In genomic region chr18:24366328-24366727, GRCh38 we compare ENCODE assay signal across 37 cellular contexts. TPM values are rescaled to one million over a fixed set of nuclear protein-coding genes. Genes with fewer than 3 reads are reported as not detected.
A peak's percentile ranks its signal among the peaks of the same experiment; 100 is the strongest.
DNase-seq lines count a peak whose midpoint lies in the region; ATAC-seq, FAIRE-seq and TF ChIP-seq lines count a peak whose summit lies in the region.
"Had no signal": no experiment of that assay in that cellular context is flagged by ENCODE, and none has a peak within 500 bp of the region (broad histone marks: within the 10 kb centered on the region; RNA-seq: fewer than 3 reads in every experiment).

No MANE protein-coding gene starts in this region.

- no peak for TF ChIP-seq EP300 in HepG2 (IDR thresholded peaks at IDR 0.05; ENCODE audit: low read depth in 2 of 2, low read length in 2 of 2)
- TF ChIP-seq EP300 in HepG2 (CRISPR knock-in tag; IDR thresholded peaks at IDR 0.05; ENCODE audit: borderline replicate concordance), result no peak
- no peak for TF ChIP-seq EP300 in K562 (IDR thresholded peaks at IDR 0.05; ENCODE audit: low read length)

- intact Hi-C loops in HepG2 (cut with micrococcal nuclease; ENCODE audit: unreplicated experiment) (no loop called here), right lobe of liver (cut with DNase I) (no loop called here), K562 (cut with micrococcal nuclease) (no loop called here), spleen (cut with DNase I; ENCODE audit: low total_unique reads) (no loop called here)

- FAIRE-seq in HepG2 (lab: Jason Lieb, UNC) (no peak), K562 (lab: Jason Lieb, UNC) (no peak)
- FAIRE-seq: A204.1, A549, D721Med had no signal

- H3K4me2 ChIP-seq in HepG2 (ENCODE audit: low read depth, low read length) (no peak overlapping the region), K562 (ENCODE audit: insufficient read depth, low read length) (no peak overlapping the region)
- H3K4me2 ChIP-seq: A549; BLaER1; BLaER1 treated with 17β-estradiol and CSF1 and Interleukin-3, amounts not matched to agents 10 nM and 100 nM had no signal

- no peaks in the 10 kb centered on the region for H3K27me3 Mint-ChIP-seq in osteocyte (ENCODE audit: unreplicated experiment)
- H3K27me3 Mint-ChIP-seq in type B pancreatic cell, result no peaks in the 10 kb centered on the region
- H3K27me3 Mint-ChIP-seq: CD4-positive, alpha-beta memory T cell; CD4-positive, alpha-beta T cell had no signal

- no peak overlapping the region for H3K9ac ChIP-seq in HepG2 (ENCODE audit: insufficient read depth, low read depth, low read length)
- no peak overlapping the region for H3K9ac ChIP-seq in K562 (ENCODE audit: insufficient read depth in 1 of 2, low read depth in 2 of 2, low read length in 2 of 2)
- H3K9ac ChIP-seq: BLaER1; BLaER1 treated with 17β-estradiol and CSF1 and Interleukin-3, amounts not matched to agents 10 nM and 100 nM had no signal

- no peak overlapping the region for H3K27ac Mint-ChIP-seq in osteocyte (ENCODE audit: unreplicated experiment)
- H3K27ac Mint-ChIP-seq in type B pancreatic cell, result no peak overlapping the region
- H3K27ac Mint-ChIP-seq: B cell; CD14-positive monocyte; CD4-positive, alpha-beta T cell; CD4-positive, CD25-positive, alpha-beta regulatory T cell; CD8-positive, alpha-beta memory T cell; CD8-positive, alpha-beta T cell had no signal

- POLR2A ChIA-PET in HepG2 (lab: Yijun Ruan, JAX) (no interaction called here), K562 (lab: Yijun Ruan, JAX) (no interaction called here)

- H3K79me2 ChIP-seq in HepG2 (ENCODE audit: insufficient read depth, low read length), result no peaks in the 10 kb centered on the region
- no peaks in the 10 kb centered on the region for H3K79me2 ChIP-seq in K562 (ENCODE audit: control insufficient read depth, insufficient read depth, low read length)

- no peaks in the 10 kb centered on the region for H3K36me3 ChIP-seq in HepG2 (replicated peaks in 1 of 2; ENCODE audit: control insufficient read depth in 1 of 2, insufficient read depth in 2 of 2, low read length in 2 of 2)
- H3K36me3 ChIP-seq in right lobe of liver, result no peaks in the 10 kb centered on the region
- no peaks in the 10 kb centered on the region for H3K36me3 ChIP-seq in K562 (ENCODE audit: control insufficient read depth, insufficient read depth, low read length)
- peaks cover 0 to 32% (median 0%) of the 10 kb centered on the region in 6 donors for H3K36me3 ChIP-seq in spleen
- H3K36me3 ChIP-seq: BE2C had no signal

- H3K36me3 Mint-ChIP-seq in osteocyte (ENCODE audit: unreplicated experiment) (peaks cover 16% of the 10 kb centered on the region), type B pancreatic cell (peaks cover 36% of the 10 kb centered on the region)
- H3K36me3 Mint-ChIP-seq: CD4-positive, CD25-positive, alpha-beta regulatory T cell; CD8-positive, alpha-beta T cell had no signal

- CTCF ChIA-PET in HepG2 (lab: Yijun Ruan, JAX; ENCODE audit: low intra/inter-chr PET ratio, low total read pairs) (no interaction called here), K562 (lab: Yijun Ruan, JAX; ENCODE audit: low intra/inter-chr PET ratio) (no interaction called here)

- no peak overlapping the region for H2AFZ ChIP-seq in HepG2 (ENCODE audit: low read length)
- no peak overlapping the region for H2AFZ ChIP-seq in K562 (ENCODE audit: low read depth, low read length)

- H4K20me1 ChIP-seq in HepG2 (ENCODE audit: insufficient read depth, low read length), result no peaks in the 10 kb centered on the region
- no peaks in the 10 kb centered on the region for H4K20me1 ChIP-seq in K562 (replicated peaks; ENCODE audit: control insufficient read depth, insufficient read depth, low read length)

- in situ Hi-C loops in HepG2 (cut with HindIII; ENCODE audit: extremely low pct_ligation_motif_present, low pct_unique_long_range_greater_than_20kb) (loop anchor here (10.0 to 25.0 kb wide), 2 partner anchors 118 to 371 kb away; no protein-coding TSS in a partner anchor), K562 (cut with MboI) (no loop called here)

- H3K9me1 ChIP-seq in K562 (ENCODE audit: control insufficient read depth, insufficient read depth, low read length), result no peaks in the 10 kb centered on the region

- TF ChIP-seq CTCF in HepG2 (CRISPR knock-in tag; IDR thresholded peaks at IDR 0.05), result no peak
- TF ChIP-seq CTCF in right lobe of liver (IDR thresholded peaks at IDR 0.05), result no peak
- TF ChIP-seq CTCF in K562 (IDR thresholded peaks at IDR 0.05 in 2 of 3, conservative IDR thresholded peaks at IDR 0.05 in 1 of 3; ENCODE audit: insufficient read depth in 2 of 3, low read depth in 1 of 3, low read length in 3 of 3), result no peak
- TF ChIP-seq CTCF in osteocyte (IDR thresholded peaks at IDR 0.05), result no peak
- TF ChIP-seq CTCF in type B pancreatic cell (conservative IDR thresholded peaks at IDR 0.05), result no peak
- no peak for TF ChIP-seq CTCF in spleen (IDR thresholded peaks at IDR 0.05 in 8 of 11, conservative IDR thresholded peaks at IDR 0.05 in 3 of 11)

- no peak overlapping the region for H3K4me3 ChIP-seq in HepG2 (replicated peaks in 1 of 3; ENCODE audit: insufficient read depth in 1 of 3, low read depth in 2 of 3, low read length in 3 of 3)
- no peak overlapping the region for H3K4me3 ChIP-seq in right lobe of liver
- no peak overlapping the region for H3K4me3 ChIP-seq in K562
- H3K4me3 ChIP-seq in spleen, result no peak overlapping the region
- H3K4me3 ChIP-seq: A549; BLaER1; BLaER1 treated with 17β-estradiol and CSF1 and Interleukin-3, amounts not matched to agents 10 nM and 100 nM had no signal

- 33% methylated on average over 3 of the region's 3 CpGs for WGBS in HepG2 (ENCODE audit: low lambda C conversion rate)
- 90% methylated on average over 3 of the region's 3 CpGs for WGBS in right lobe of liver (ENCODE audit: insufficient coverage, low coverage, low lambda C conversion rate, missing lambda C conversion rate)
- WGBS in K562 (ENCODE audit: insufficient coverage, low coverage, missing lambda C conversion rate), result 0% methylated on average over 3 of the region's 3 CpGs
- 80 to 91% (median 89%) methylated on average over 3 of the region's 3 CpGs for WGBS in spleen, 5 donors

- DNase-seq in HepG2 (ENCODE audit: low spot score), result no peak
- DNase-seq in right lobe of liver, result no peak
- no peak for DNase-seq in K562 (ENCODE audit: extremely low read depth in 1 of 4, low spot score in 3 of 4)
- peak; percentile 48 for DNase-seq in osteocyte (ENCODE audit: extremely low spot score, unreplicated experiment)
- DNase-seq in type B pancreatic cell (ENCODE audit: extremely low spot score, unreplicated experiment), result peak; percentile 15
- DNase-seq in foreskin melanocyte, result no peak
- DNase-seq in spleen, result no peak
- no peak for DNase-seq in SW 1271 (lab: John Stamatoyannopoulos, UW)
- DNase-seq: 8988T; ACHN; AML-193; BE2C; C1 segment of cervical spinal cord; Caco-2; Calu3; CD4-positive, alpha-beta memory T cell; CD4-positive, alpha-beta T cell; CD4-positive, CD25-positive, alpha-beta regulatory T cell; CD8-positive, alpha-beta memory T cell; CD8-positive, alpha-beta T cell; COR-L47; DMS 273 treated with DMSO at 0.1 percent for 48 hours; DMS153; DMS53; DMS79; DMS79 treated with DMSO at 0.1 percent for 48 hours; DND-41; EL had no signal

- H3K9me3 ChIP-seq in HepG2 (ENCODE audit: low read length), result no peaks in the 10 kb centered on the region
- no peaks in the 10 kb centered on the region for H3K9me3 ChIP-seq in right lobe of liver
- no peaks in the 10 kb centered on the region for H3K9me3 ChIP-seq in K562 (replicated peaks; ENCODE audit: control insufficient read depth, insufficient read depth, low read depth, low read length)
- H3K9me3 ChIP-seq in spleen, result no peaks in the 10 kb centered on the region
- H3K9me3 ChIP-seq: A549; BE2C; BLaER1; BLaER1 treated with 17β-estradiol and CSF1 and Interleukin-3, amounts not matched to agents 10 nM and 100 nM; Caco-2 had no signal

- H3K9me3 Mint-ChIP-seq in osteocyte (ENCODE audit: unreplicated experiment) (no peaks in the 10 kb centered on the region), type B pancreatic cell (no peaks in the 10 kb centered on the region)
- H3K9me3 Mint-ChIP-seq: CD14-positive monocyte; CD4-positive, alpha-beta memory T cell; CD4-positive, alpha-beta T cell; CD4-positive, CD25-positive, alpha-beta regulatory T cell; CD8-positive, alpha-beta memory T cell; CD8-positive, alpha-beta T cell had no signal

- no peak for TF ChIP-seq RAD21 in HepG2 (CRISPR knock-in tag; IDR thresholded peaks at IDR 0.05)
- no peak for TF ChIP-seq RAD21 in K562 (CRISPR knock-in tag; conservative IDR thresholded peaks at IDR 0.05 in 1 of 2, IDR thresholded peaks at IDR 0.05 in 1 of 2)

- H3K4me1 Mint-ChIP-seq in osteocyte (ENCODE audit: unreplicated experiment) (peaks cover 13% of the 10 kb centered on the region), type B pancreatic cell (ENCODE audit: unreplicated experiment) (peaks cover 6% of the 10 kb centered on the region)
- H3K4me1 Mint-ChIP-seq: B cell had no signal

- H3K4me3 Mint-ChIP-seq in osteocyte (ENCODE audit: unreplicated experiment) (no peak overlapping the region), type B pancreatic cell (no peak overlapping the region)
- H3K4me3 Mint-ChIP-seq: B cell; CD14-positive monocyte; CD4-positive, alpha-beta memory T cell; CD4-positive, alpha-beta T cell; CD4-positive, CD25-positive, alpha-beta regulatory T cell; CD8-positive, alpha-beta memory T cell; CD8-positive, alpha-beta T cell had no signal

- H3K27ac ChIP-seq in HepG2 (ENCODE audit: extremely low read length, insufficient read depth, low read length) (no peak overlapping the region), right lobe of liver (no peak overlapping the region), K562 (ENCODE audit: extremely low read depth, low read depth, low read length) (no peak overlapping the region), spleen (no peak overlapping the region)
- H3K27ac ChIP-seq: 22Rv1; A549; BLaER1; BLaER1 treated with 17β-estradiol and CSF1 and Interleukin-3, amounts not matched to agents 10 nM and 100 nM; C4-2B had no signal

- H3K4me1 ChIP-seq in HepG2 (ENCODE audit: insufficient read depth, low read length) (no peaks in the 10 kb centered on the region), right lobe of liver (no peaks in the 10 kb centered on the region), K562 (replicated peaks in 1 of 2; ENCODE audit: control insufficient read depth in 2 of 2, insufficient read depth in 2 of 2, low read length in 2 of 2) (no peaks in the 10 kb centered on the region), spleen (no peaks in the 10 kb centered on the region)
- H3K4me1 ChIP-seq: A549, BE2C, Caco-2 had no signal

- 0 out of 5 replicates have a peak, but pooled peaks cover 0 to 2% of the 10 kb centered on the region in 2 experiments for H3K27me3 ChIP-seq in HepG2 (ENCODE audit: control insufficient read depth in 1 of 2, insufficient read depth in 2 of 2, low read length in 2 of 2)
- H3K27me3 ChIP-seq in right lobe of liver, result no peaks in the 10 kb centered on the region
- no peaks in the 10 kb centered on the region for H3K27me3 ChIP-seq in K562 (ENCODE audit: control insufficient read depth in 2 of 2, insufficient read depth in 2 of 2, low read length in 2 of 2)
- no peaks in the 10 kb centered on the region for H3K27me3 ChIP-seq in spleen (replicated peaks in 1 of 7)
- H3K27me3 ChIP-seq: BE2C; BLaER1; BLaER1 treated with 17β-estradiol and CSF1 and Interleukin-3, amounts not matched to agents 10 nM and 100 nM had no signal

- TF ChIP-seq POLR2A in HepG2 (IDR thresholded peaks at IDR 0.05; ENCODE audit: insufficient read depth in 1 of 2, low read depth in 2 of 2, low read length in 2 of 2), result no peak
- TF ChIP-seq POLR2A in right lobe of liver (IDR thresholded peaks at IDR 0.05), result no peak
- TF ChIP-seq POLR2A in K562 (conservative IDR thresholded peaks at IDR 0.05), result no peak
- no peak for TF ChIP-seq POLR2A in spleen (IDR thresholded peaks at IDR 0.05)

- ATAC-seq in HepG2 (no peak), right lobe of liver (no peak), K562 (no peak)
- ATAC-seq: A549; CD8-positive, alpha-beta T cell had no signal

- BruUV-seq in HepG2 (replicated peaks; lab: Mats Ljungman, UMichigan) (no TSS peak), K562 (replicated peaks; lab: Mats Ljungman, UMichigan) (no TSS peak)

RNA-seq across cellular contexts. Expression of gene OSBPL1A, which starts 31.3 kb away (rescaled TPM):
- total RNA-seq in HepG2 (2016; rRNA removed; fragmentation: Illumina TruSeq; extraction: Trizol) (0.02 and 0.13 TPM in 2 replicates), right lobe of liver (10 to 100 TPM in 4 of 6 experiments, 1 to 10 TPM in 2; 4.1 to 14.6 (median 14.0) TPM), K562 (2014; rRNA removed) (not detected in 2 replicates), K562 (2014; rRNA removed; fragmentation: Illumina TruSeq; extraction: Trizol) (not detected in 2 replicates), K562 (2015; rRNA removed; fragmentation: Illumina TruSeq; extraction: Trizol) (not detected in 2 replicates), K562 (2021) (0.34 and 0.49 TPM in 2 replicates), osteocyte (29.7 and 29.8 TPM in 2 replicates), type B pancreatic cell (ENCODE audit: low replicate concordance) (29.3 and 42.7 TPM in 2 replicates), spleen (10 to 100 TPM; 17.4 to 29.6 (median 22.4) TPM)
- total RNA-seq in HepG2 (2016; cell fraction: cytosol; rRNA removed; fragmentation: Illumina TruSeq; extraction: Trizol; ENCODE audit: low read depth), result 0.26 TPM in 1 of 2 replicates, not detected in the other
- 0.13 TPM in 1 of 2 replicates, not detected in the other for total RNA-seq in HepG2 (2016; cell fraction: insoluble cytoplasmic fraction; rRNA removed; fragmentation: Illumina TruSeq; extraction: Trizol)
- 0.10 TPM in 1 of 2 replicates, not detected in the other for total RNA-seq in HepG2 (2016; cell fraction: membrane; rRNA removed; fragmentation: Illumina TruSeq; extraction: Trizol)
- total RNA-seq in HepG2 (2016; cell fraction: nucleus; rRNA removed; fragmentation: Illumina TruSeq; extraction: Trizol), result not detected in 2 replicates
- polyA plus RNA-seq in HepG2 (2011; rRNA removed) (not detected in 2 replicates), K562 (2011; rRNA removed) (not detected in 2 replicates), K562 (2014; fragmentation: Illumina TruSeq; extraction: Trizol) (not detected in 2 replicates), K562 (2014; fragmentation: Nextera tagmentation; extraction: Ambion mirVana) (not detected), K562 (2014; rRNA removed) (0.40 TPM in 1 of 2 replicates, not detected in the other), spleen (1 to 10 TPM; 3.8 to 6.7 (median 6.4) TPM)
- not detected in 2 replicates for polyA plus RNA-seq in HepG2 (2011; cell fraction: cytosol; rRNA removed)
- 0.29 TPM in 1 of 2 replicates, not detected in the other for polyA plus RNA-seq in HepG2 (2011; cell fraction: nucleus; rRNA removed)
- not detected in 2 replicates for polyA plus RNA-seq in HepG2 (2012)
- not detected in 2 replicates for polyA plus RNA-seq in HepG2 (2016; cell fraction: cytosol; fragmentation: Illumina TruSeq; extraction: Trizol; ENCODE audit: low read depth)
- polyA plus RNA-seq in HepG2 (2016; cell fraction: insoluble cytoplasmic fraction; fragmentation: Illumina TruSeq; extraction: Trizol; ENCODE audit: low read depth), result 0.20 TPM in 1 of 2 replicates, not detected in the other
- polyA plus RNA-seq in HepG2 (2016; cell fraction: membrane; fragmentation: Illumina TruSeq; extraction: Trizol; ENCODE audit: low read depth), result 0.16 TPM in 1 of 2 replicates, not detected in the other
- not detected in 2 replicates for polyA plus RNA-seq in HepG2 (2016; cell fraction: nucleus; fragmentation: Illumina TruSeq; extraction: Trizol; ENCODE audit: insufficient read depth, low read depth)
- polyA minus RNA-seq in HepG2 (2011; rRNA and poly(A)+ RNA removed; ENCODE audit: low replicate concordance), result 20.2 TPM in 1 of 2 replicates, not detected in the other
- polyA minus RNA-seq in HepG2 (2011; cell fraction: cytosol; rRNA and poly(A)+ RNA removed), result 0.18 and 0.49 TPM in 2 replicates
- 0.26 TPM in 1 of 2 replicates, not detected in the other for polyA minus RNA-seq in HepG2 (2011; cell fraction: nucleus; rRNA and poly(A)+ RNA removed)
- total RNA-seq in K562 (2011; cell fraction: chromatin; rRNA removed; ENCODE audit: low replicate concordance), result not detected in 2 replicates
- not detected in 2 replicates for total RNA-seq in K562 (2011; cell fraction: nucleolus; rRNA removed)
- not detected in 2 replicates for total RNA-seq in K562 (2011; cell fraction: nucleoplasm; rRNA removed)
- not detected in 2 replicates for polyA plus RNA-seq in K562 (2011; cell fraction: cytosol; rRNA removed)
- not detected in 2 replicates for polyA plus RNA-seq in K562 (2011; cell fraction: nucleus; rRNA removed)
- polyA plus RNA-seq in K562 (2012), result not detected in 2 replicates
- not detected in 2 replicates for polyA minus RNA-seq in K562 (2011; rRNA and poly(A)+ RNA removed)
- not detected in 2 replicates for polyA minus RNA-seq in K562 (2011; cell fraction: cytosol; rRNA and poly(A)+ RNA removed)
- 0.11 TPM in 1 of 2 replicates, not detected in the other for polyA minus RNA-seq in K562 (2011; cell fraction: nucleus; rRNA and poly(A)+ RNA removed)

Comparison
In these comparisons a context has a peak if more than half of its experiments do, and no peak if none do; other contexts are left out.
1. DNase-seq: peak in osteocyte (single experiment) and type B pancreatic cell (single experiment); none in HepG2 (single experiment), right lobe of liver (0 of 3), K562 (0 of 4), foreskin melanocyte (single experiment), spleen (single experiment) and SW 1271 (0 of 2).
2. Of the 241 proteins assayed by ChIP-seq in both HepG2 and K562: peak only in HepG2: none; only in K562: none; in both: CEBPB; in neither: 240.